Comparison of ENCODE assay signal across 8 cellular contexts in the genomic region with DNA sequence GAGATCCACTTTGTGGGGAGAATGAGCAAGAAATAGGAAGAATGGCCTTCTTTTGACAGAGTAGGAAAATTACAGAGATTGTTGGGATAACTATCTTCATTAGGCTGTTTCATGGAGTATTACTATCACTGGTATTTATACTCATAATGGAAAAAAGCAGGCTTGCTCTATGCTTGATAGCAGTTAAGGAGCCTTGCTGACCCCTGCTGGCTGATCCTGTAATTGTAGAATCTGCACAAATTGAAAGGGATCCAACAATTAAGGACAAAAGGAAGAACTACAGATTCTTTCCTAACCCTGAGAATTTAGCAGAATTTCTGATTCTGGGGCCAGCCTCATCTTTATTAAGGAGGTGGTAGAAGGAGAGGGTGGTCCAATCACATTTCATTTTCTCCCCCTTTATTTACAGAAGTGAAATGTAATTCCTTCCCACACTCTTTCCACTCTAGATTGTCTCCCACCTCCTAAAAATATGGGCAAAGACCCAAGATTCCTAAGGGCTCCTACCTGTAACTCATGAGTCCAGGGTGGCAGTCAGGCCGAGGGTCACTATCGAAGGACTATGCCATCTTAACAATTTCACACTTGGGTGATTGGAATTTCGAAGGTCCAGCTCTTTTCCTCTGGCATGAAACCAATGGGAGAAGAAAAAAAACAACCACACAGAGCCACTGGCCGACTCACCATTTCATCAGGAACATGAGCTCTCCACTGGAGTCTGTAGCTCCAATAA. TPM values are rescaled to one million over a fixed set of nuclear protein-coding genes. Genes with fewer than 3 reads are reported as not detected.
DNase-seq lines count a peak whose midpoint lies in the region; ATAC-seq and TF ChIP-seq lines count a peak whose summit lies in the region.

No MANE protein-coding gene starts in this region.

- peak overlapping the region; percentile 33 for H3K9ac ChIP-seq in skeletal muscle satellite cell (ENCODE audit: low read depth, low read length)

- peaks cover 18% of the 10 kb centered on the region for H3K79me2 ChIP-seq in hepatocyte

- no peak overlapping the region for H3K4me3 ChIP-seq in NB4 (ENCODE audit: low read depth, low read length)
- no peak overlapping the region for H3K4me3 ChIP-seq in hepatocyte
- no peak overlapping the region for H3K4me3 ChIP-seq in skeletal muscle satellite cell (ENCODE audit: low read length)

- peak overlapping the region; percentile 15 for H3K27ac ChIP-seq in hepatocyte

- TF ChIP-seq CTCF in NB4 (IDR thresholded peaks at IDR 0.05; ENCODE audit: low read depth, low read length) (peak; percentile 59), hepatocyte (IDR thresholded peaks at IDR 0.05; ENCODE audit: poor library complexity) (peak; percentile 78)

- no peaks in the 10 kb centered on the region for H3K9me2 ChIP-seq in hepatocyte (replicated peaks; ENCODE audit: insufficient read depth)

- WGBS in hepatocyte (ENCODE audit: low lambda C conversion rate, missing lambda C conversion rate): 84% methylated on average over 4 of the region's 4 CpGs

- H3K9me3 ChIP-seq in hepatocyte (ENCODE audit: low read depth) (no peaks in the 10 kb centered on the region), skeletal muscle satellite cell (replicated peaks; ENCODE audit: low read length) (no peaks in the 10 kb centered on the region)

- TF ChIP-seq POLR2A in NB4 (IDR thresholded peaks at IDR 0.05; ENCODE audit: extremely low read depth, insufficient read length): no peak

- H3K4me1 ChIP-seq in hepatocyte (ENCODE audit: insufficient read depth) (no peaks in the 10 kb centered on the region), skeletal muscle satellite cell (ENCODE audit: control insufficient read depth, insufficient read depth, low read length) (peaks cover 9% of the 10 kb centered on the region)

- peak; percentile 48 for DNase-seq in GDM1 (lab: John Stamatoyannopoulos, UW)
- peak; percentile 69 for DNase-seq in NB4 (ENCODE audit: low read depth)
- peak; percentile 46 for DNase-seq in T-helper 22 cell (ENCODE audit: low read depth)
- peak in 40 of 58 donors; percentile 6 to 83 (median 40) for DNase-seq in anterior cingulate cortex (lab: John Stamatoyannopoulos, UW)
- peak; percentile 86 for DNase-seq in hepatocyte (ENCODE audit: low spot score)

- H2AFZ ChIP-seq in hepatocyte: no peak overlapping the region

- peaks cover 3% of the 10 kb centered on the region for H4K20me1 ChIP-seq in hepatocyte (ENCODE audit: insufficient read depth, poor library complexity, severe bottlenecking)

- ATAC-seq in HG03378 (IDR thresholded peaks at IDR 0.05; ENCODE audit: unreplicated experiment) (no peak), HG02938 (IDR thresholded peaks at IDR 0.05; ENCODE audit: unreplicated experiment) (no peak)

- H3K36me3 ChIP-seq in hepatocyte (replicated peaks; ENCODE audit: insufficient read depth, low read depth): no peaks in the 10 kb centered on the region
- peaks cover 39% of the 10 kb centered on the region for H3K36me3 ChIP-seq in skeletal muscle satellite cell (ENCODE audit: insufficient read depth, low read length)

- H3K4me2 ChIP-seq in hepatocyte (no peak overlapping the region), skeletal muscle satellite cell (ENCODE audit: low read length) (no peak overlapping the region)

- H3K27me3 ChIP-seq in hepatocyte (no peaks in the 10 kb centered on the region), skeletal muscle satellite cell (ENCODE audit: control insufficient read depth, insufficient read depth, low read length) (no peaks in the 10 kb centered on the region)

RNA-seq across cellular contexts. Expression of a gene that starts 26.3 kb away (rescaled TPM):
- 82.0 and 86.4 TPM in 2 replicates for total RNA-seq in hepatocyte
- polyA plus RNA-seq in hepatocyte: 35.3 and 42.4 TPM in 2 replicates
- total RNA-seq in skeletal muscle satellite cell (2012; rRNA removed): 93.3 and 93.7 TPM in 2 replicates

RNA-seq across cellular contexts. Expression of a gene that starts 26.8 kb away (rescaled TPM):
- 49.0 and 57.0 TPM in 2 replicates for total RNA-seq in hepatocyte
- polyA plus RNA-seq in hepatocyte: 20.7 and 23.5 TPM in 2 replicates
- total RNA-seq in skeletal muscle satellite cell (2012; rRNA removed): 29.4 and 29.7 TPM in 2 replicates

RNA-seq across cellular contexts. Expression of a gene that starts 33.1 kb away (rescaled TPM):
- 11.3 and 12.4 TPM in 2 replicates for total RNA-seq in hepatocyte
- polyA plus RNA-seq in hepatocyte: 9.2 and 13.2 TPM in 2 replicates
- 7.4 and 8.1 TPM in 2 replicates for total RNA-seq in skeletal muscle satellite cell (2012; rRNA removed)

RNA-seq across cellular contexts. Expression of a gene that starts 36.9 kb away (rescaled TPM):
- total RNA-seq in hepatocyte: 36.0 and 40.7 TPM in 2 replicates
- polyA plus RNA-seq in hepatocyte: 139 and 159 TPM in 2 replicates
- total RNA-seq in skeletal muscle satellite cell (2012; rRNA removed): 22.6 and 47.8 TPM in 2 replicates
